Comparison of ENCODE assay signal across 24 cellular contexts in genomic region chr10:29542723-29543122, GRCh38.
A peak's percentile ranks its signal among the peaks of the same experiment; 100 is the strongest.
DNase-seq lines count a peak whose midpoint lies in the region; ATAC-seq and TF ChIP-seq lines count a peak whose summit lies in the region.
"Had no signal": no experiment of that assay in that cellular context is flagged by ENCODE, and none has a peak within 500 bp of the region (broad histone marks: within the 10 kb centered on the region; RNA-seq: fewer than 3 reads in every experiment).

No MANE protein-coding gene starts in this region.

- intact Hi-C loops in left ventricle myocardium inferior (cut with micrococcal nuclease) (no loop called here), psoas muscle (cut with DNase I) (no loop called here)

- peak overlapping the region in 3 of 4 donors; percentile 8 to 51 (median 34) for H3K27ac ChIP-seq in gastroesophageal sphincter
- peak overlapping the region; percentile 63 for H3K27ac ChIP-seq in left ventricle myocardium inferior (replicated peaks)
- H3K27ac ChIP-seq in psoas muscle: peak overlapping the region; percentile 51
- H3K27ac ChIP-seq in WERI-Rb-1: no peak overlapping the region
- H3K27ac ChIP-seq: C4-2B, GM23248 had no signal

- TF ChIP-seq CTCF in gastroesophageal sphincter (IDR thresholded peaks at IDR 0.05) (no peak), left ventricle myocardium inferior (IDR thresholded peaks at IDR 0.05; ENCODE audit: borderline replicate concordance) (no peak), psoas muscle (IDR thresholded peaks at IDR 0.05) (no peak), WERI-Rb-1 (IDR thresholded peaks at IDR 0.05; ENCODE audit: low read depth, low read length) (no peak)

- no peaks in the 10 kb centered on the region for H3K9me3 Mint-ChIP-seq in activated T-cell treated with anti-CD3 and anti-CD28 coated beads, Interleukin-2, amount 50 U/mL, for 4 hours
- H3K9me3 Mint-ChIP-seq: CD8-positive, alpha-beta memory T cell; H9; HFFc6 had no signal

- TF ChIP-seq EP300 in gastroesophageal sphincter (IDR thresholded peaks at IDR 0.05): no peak

- H3K27me3 Mint-ChIP-seq in activated T-cell treated with anti-CD3 and anti-CD28 coated beads, Interleukin-2, amount 50 U/mL, for 4 hours (ENCODE audit: low read depth): no peaks in the 10 kb centered on the region

- ATAC-seq in gastroesophageal sphincter (no peak), psoas muscle (no peak), HG03439 (IDR thresholded peaks at IDR 0.05; ENCODE audit: unreplicated experiment) (no peak)
- no peak for ATAC-seq in activated T-cell treated with anti-CD3 and anti-CD28 coated beads, Interleukin-2, amount 50 U/mL, for 4 hours

- H3K4me3 ChIP-seq in gastroesophageal sphincter (no peak overlapping the region), left ventricle myocardium inferior (no peak overlapping the region), psoas muscle (no peak overlapping the region), WERI-Rb-1 (ENCODE audit: low read depth, low read length) (no peak overlapping the region)
- H3K4me3 ChIP-seq: GM23248 had no signal

- WGBS in gastroesophageal sphincter (ENCODE audit: low coverage in 1 of 2), 2 donors: 39 to 63% methylated on average over 2 to 4 of the region's 4 CpGs
- 46 to 63% (median 48%) methylated on average over 4 of the region's 4 CpGs for WGBS in psoas muscle, 3 donors

- H3K36me3 Mint-ChIP-seq in activated T-cell treated with anti-CD3 and anti-CD28 coated beads, Interleukin-2, amount 50 U/mL, for 4 hours (ENCODE audit: insufficient read depth): peaks cover 16% of the 10 kb centered on the region

- H3K9me3 ChIP-seq in gastroesophageal sphincter (no peaks in the 10 kb centered on the region), left ventricle myocardium inferior (replicated peaks) (no peaks in the 10 kb centered on the region), psoas muscle (no peaks in the 10 kb centered on the region), WERI-Rb-1 (ENCODE audit: severe bottlenecking) (no peaks in the 10 kb centered on the region)

- DNase-seq in NCI-H69 (lab: John Stamatoyannopoulos, UW): peak; percentile 4
- DNase-seq in left ventricle myocardium inferior: no peak
- no peak for DNase-seq in psoas muscle
- DNase-seq in WERI-Rb-1: no peak
- no peak for DNase-seq in activated T-cell treated with anti-CD3 and anti-CD28 coated beads, Interleukin-2, amount 50 U/mL, for 4 hours
- DNase-seq in NCI-H187 treated with DMSO at 0.1 percent for 48 hours (lab: John Stamatoyannopoulos, UW): no peak
- DNase-seq: Calu3; CD8-positive, alpha-beta memory T cell; DMS153; GM23248; H9; HFFc6; KG1; NCI-H1092; NCI-H1436; NCI-H1930; NCI-H226; NCI-H510A treated with DMSO at 0.1 percent for 48 hours; NCI-H774; OCI-M1; SHP77 had no signal

- H3K4me1 ChIP-seq in gastroesophageal sphincter: peaks cover 10 to 100% (median 16%) of the 10 kb centered on the region in 3 donors
- peaks cover 83% of the 10 kb centered on the region for H3K4me1 ChIP-seq in left ventricle myocardium inferior
- peaks cover 91% of the 10 kb centered on the region for H3K4me1 ChIP-seq in psoas muscle

- no peak for TF ChIP-seq POLR2A in gastroesophageal sphincter (IDR thresholded peaks at IDR 0.05)

- H3K4me1 Mint-ChIP-seq in activated T-cell treated with anti-CD3 and anti-CD28 coated beads, Interleukin-2, amount 50 U/mL, for 4 hours (ENCODE audit: low read depth): peaks cover 1% of the 10 kb centered on the region

- H3K4me3 Mint-ChIP-seq in activated T-cell treated with anti-CD3 and anti-CD28 coated beads, Interleukin-2, amount 50 U/mL, for 4 hours: no peak overlapping the region
- H3K4me3 Mint-ChIP-seq: CD8-positive, alpha-beta memory T cell; H9; HFFc6 had no signal

- peaks cover 0 to 46% of the 10 kb centered on the region in 2 donors for H3K36me3 ChIP-seq in gastroesophageal sphincter
- peaks cover 8% of the 10 kb centered on the region for H3K36me3 ChIP-seq in left ventricle myocardium inferior
- peaks cover 0 to 77% of the 10 kb centered on the region in 2 donors for H3K36me3 ChIP-seq in psoas muscle (ENCODE audit: insufficient read depth in 1 of 2, low read depth in 1 of 2)
- no peaks in the 10 kb centered on the region for H3K36me3 ChIP-seq in WERI-Rb-1

- H3K27me3 ChIP-seq in gastroesophageal sphincter: no peaks in the 10 kb centered on the region
- H3K27me3 ChIP-seq in left ventricle myocardium inferior (ENCODE audit: low read depth): no peaks in the 10 kb centered on the region
- no peaks in the 10 kb centered on the region for H3K27me3 ChIP-seq in psoas muscle (ENCODE audit: insufficient read depth in 3 of 3, low read length in 2 of 3)
- H3K27me3 ChIP-seq in WERI-Rb-1 (ENCODE audit: insufficient read depth, low read depth, severe bottlenecking): no peaks in the 10 kb centered on the region
